In genomic region chr3:14358426-14359211, GRCh38 we compare ENCODE assay signal across 10 cellular contexts. TPM values are rescaled to one million over a fixed set of nuclear protein-coding genes. Genes with fewer than 3 reads are reported as not detected.
DNase-seq lines count a peak whose midpoint lies in the region; ATAC-seq and TF ChIP-seq lines count a peak whose summit lies in the region.
"Had no signal": no experiment of that assay in that cellular context is flagged by ENCODE, and none has a peak within 500 bp of the region (broad histone marks: within the 10 kb centered on the region; RNA-seq: fewer than 3 reads in every experiment).

No MANE protein-coding gene starts in this region.

- ATAC-seq in omental fat pad (ENCODE audit: low FRiP score): peak; percentile 93
- ATAC-seq in GM19324 (IDR thresholded peaks at IDR 0.05; ENCODE audit: low FRiP score, unreplicated experiment): no peak

- DNase-seq in EH (ENCODE audit: low read depth) (peak; percentile 74), NCI-H82 treated with DMSO at 0.1 percent for 48 hours (lab: John Stamatoyannopoulos, UW; ENCODE audit: unreplicated experiment) (peak; percentile 2), fibroblast of mammary gland (ENCODE audit: low read depth) (peak; percentile 47), omental fat pad (ENCODE audit: low spot score) (peak; percentile 30), SKM-1 (lab: John Stamatoyannopoulos, UW; ENCODE audit: unreplicated experiment) (no peak), GM10248 (ENCODE audit: extremely low spot score) (no peak), cerebellar nuclear complex (lab: John Stamatoyannopoulos, UW) (no peak)
- DNase-seq: NCI-H187 had no signal

- TF ChIP-seq CTCF in fibroblast of mammary gland (conservative IDR thresholded peaks at IDR 0.05; ENCODE audit: control insufficient read depth, insufficient read depth, low read depth, low read length): no peak
- no peak for TF ChIP-seq CTCF in omental fat pad (IDR thresholded peaks at IDR 0.05)
- TF ChIP-seq CTCF in GM10248 (IDR thresholded peaks at IDR 0.05; ENCODE audit: control extremely low read depth, extremely low read depth, low read depth, missing control alignments): no peak

- POLR2A ChIA-PET in GM10248 (lab: Yijun Ruan, JAX): no interaction called here

- no peak overlapping the region for H3K4me3 ChIP-seq in fibroblast of mammary gland (ENCODE audit: control insufficient read depth, low read depth, low read length)
- H3K4me3 ChIP-seq: adrenal gland had no signal

- CTCF ChIA-PET in GM10248 (lab: Yijun Ruan, JAX): no interaction called here

RNA-seq across cellular contexts. Expression of gene SLC6A6, which starts 43.8 kb away (rescaled TPM):
- total RNA-seq in omental fat pad: 10 to 100 TPM; 35.7 to 75.2 (median 56.4) TPM

Comparison
In these comparisons a context has a peak if more than half of its experiments do, and no peak if none do; other contexts are left out.
1. DNase-seq: peak in EH (single experiment), NCI-H82 treated with DMSO at 0.1 percent for 48 hours (single experiment), fibroblast of mammary gland (single experiment) and omental fat pad (single experiment); none in SKM-1 (single experiment), GM10248 (single experiment) and cerebellar nuclear complex (0 of 2).